2 cellular contexts compared by ENCODE assay signal in the genomic region with DNA sequence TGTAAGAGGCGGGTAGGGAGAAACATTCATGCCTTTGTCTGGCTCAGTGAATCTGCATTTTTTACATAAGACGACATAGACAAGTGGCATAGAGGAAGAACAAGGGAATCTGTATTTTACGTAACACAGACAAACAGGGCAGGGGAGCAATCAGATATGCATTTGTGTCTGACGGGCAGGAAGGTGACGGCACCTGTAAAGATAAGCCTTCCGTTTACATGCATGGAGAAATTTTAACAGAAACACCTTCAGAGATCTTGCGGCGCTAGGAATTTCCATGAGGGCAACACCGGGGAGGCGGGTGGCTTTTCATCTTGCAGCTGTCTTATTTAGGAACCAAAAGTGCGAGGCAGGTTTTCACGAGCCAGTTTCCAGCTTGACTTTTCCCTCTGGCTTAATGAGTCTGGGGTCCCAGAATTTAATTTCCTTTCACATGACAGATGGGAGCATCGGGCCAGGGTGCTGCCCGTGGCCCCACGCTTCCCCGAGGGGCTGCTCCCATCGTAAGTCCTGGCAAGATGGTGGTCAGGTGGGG.
TF ChIP-seq lines count a peak whose summit lies in the region.

No MANE protein-coding gene starts in this region.

TF ChIP-seq in WTC11, 78 proteins besides CTCF, POLR2A, EP300 and RAD21:
- TF ChIP-seq GABPB1 (CRISPR knock-in tag; IDR thresholded peaks at IDR 0.05), result no peak
- TF ChIP-seq, protein P1, sequence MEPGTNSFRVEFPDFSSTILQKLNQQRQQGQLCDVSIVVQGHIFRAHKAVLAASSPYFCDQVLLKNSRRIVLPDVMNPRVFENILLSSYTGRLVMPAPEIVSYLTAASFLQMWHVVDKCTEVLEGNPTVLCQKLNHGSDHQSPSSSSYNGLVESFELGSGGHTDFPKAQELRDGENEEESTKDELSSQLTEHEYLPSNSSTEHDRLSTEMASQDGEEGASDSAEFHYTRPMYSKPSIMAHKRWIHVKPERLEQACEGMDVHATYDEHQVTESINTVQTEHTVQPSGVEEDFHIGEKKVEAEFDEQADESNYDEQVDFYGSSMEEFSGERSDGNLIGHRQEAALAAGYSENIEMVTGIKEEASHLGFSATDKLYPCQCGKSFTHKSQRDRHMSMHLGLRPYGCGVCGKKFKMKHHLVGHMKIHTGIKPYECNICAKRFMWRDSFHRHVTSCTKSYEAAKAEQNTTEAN (CRISPR knock-in tag; IDR thresholded peaks at IDR 0.05), result no peak
- no peak for TF ChIP-seq NFYB (CRISPR knock-in tag; conservative IDR thresholded peaks at IDR 0.05; ENCODE audit: low read depth)
- TF ChIP-seq, protein P2, sequence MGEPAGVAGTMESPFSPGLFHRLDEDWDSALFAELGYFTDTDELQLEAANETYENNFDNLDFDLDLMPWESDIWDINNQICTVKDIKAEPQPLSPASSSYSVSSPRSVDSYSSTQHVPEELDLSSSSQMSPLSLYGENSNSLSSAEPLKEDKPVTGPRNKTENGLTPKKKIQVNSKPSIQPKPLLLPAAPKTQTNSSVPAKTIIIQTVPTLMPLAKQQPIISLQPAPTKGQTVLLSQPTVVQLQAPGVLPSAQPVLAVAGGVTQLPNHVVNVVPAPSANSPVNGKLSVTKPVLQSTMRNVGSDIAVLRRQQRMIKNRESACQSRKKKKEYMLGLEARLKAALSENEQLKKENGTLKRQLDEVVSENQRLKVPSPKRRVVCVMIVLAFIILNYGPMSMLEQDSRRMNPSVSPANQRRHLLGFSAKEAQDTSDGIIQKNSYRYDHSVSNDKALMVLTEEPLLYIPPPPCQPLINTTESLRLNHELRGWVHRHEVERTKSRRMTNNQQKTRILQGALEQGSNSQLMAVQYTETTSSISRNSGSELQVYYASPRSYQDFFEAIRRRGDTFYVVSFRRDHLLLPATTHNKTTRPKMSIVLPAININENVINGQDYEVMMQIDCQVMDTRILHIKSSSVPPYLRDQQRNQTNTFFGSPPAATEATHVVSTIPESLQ (CRISPR knock-in tag; IDR thresholded peaks at IDR 0.05), result no peak
- TF ChIP-seq ZNF219 (CRISPR knock-in tag; IDR thresholded peaks at IDR 0.05; ENCODE audit: borderline replicate concordance), result no peak

TF ChIP-seq in HepG2, 621 proteins besides CTCF, POLR2A, EP300 and RAD21:
- TF ChIP-seq ZNF512 (CRISPR knock-in tag; IDR thresholded peaks at IDR 0.05), result no peak
- TF ChIP-seq ZNF746 (CRISPR knock-in tag; IDR thresholded peaks at IDR 0.05), result no peak
- no peak for TF ChIP-seq RFX3 (CRISPR knock-in tag; IDR thresholded peaks at IDR 0.05)
- no peak for TF ChIP-seq SSRP1 (CRISPR knock-in tag; IDR thresholded peaks at IDR 0.05)
- TF ChIP-seq MYNN (CRISPR knock-in tag; IDR thresholded peaks at IDR 0.05; ENCODE audit: low read depth), result no peak
- no peak for TF ChIP-seq RFXANK (CRISPR knock-in tag; IDR thresholded peaks at IDR 0.05)
- 0 out of 2 replicates have a peak, but pooled peaks have one; percentile 17 for TF ChIP-seq EZH2 (conservative IDR thresholded peaks at IDR 0.05; ENCODE audit: low read depth, low read length)
- TF ChIP-seq ZFP36L2 (CRISPR knock-in tag; IDR thresholded peaks at IDR 0.05), result no peak
- TF ChIP-seq SOX6 (IDR thresholded peaks at IDR 0.05), result no peak
- TF ChIP-seq SOX6 (CRISPR knock-in tag; IDR thresholded peaks at IDR 0.05), result peak; percentile 25; the same call in 1 of the 2 replicates
- TF ChIP-seq ZNF124 (CRISPR knock-in tag; IDR thresholded peaks at IDR 0.05), result no peak
- TF ChIP-seq MED13 (CRISPR knock-in tag; IDR thresholded peaks at IDR 0.05), result no peak
- TF ChIP-seq ZBTB10 (CRISPR knock-in tag; IDR thresholded peaks at IDR 0.05; ENCODE audit: borderline replicate concordance), result no peak
- no peak for TF ChIP-seq REPIN1 (CRISPR knock-in tag; IDR thresholded peaks at IDR 0.05; ENCODE audit: borderline replicate concordance, low read depth)
- TF ChIP-seq KAT7 (CRISPR knock-in tag; IDR thresholded peaks at IDR 0.05; ENCODE audit: borderline replicate concordance), result no peak
TF ChIP-seq in HepG2: peak in this region for 2.
